In genomic region chr20:44384423-44385027, GRCh38 we compare ENCODE assay signal across 8 cellular contexts. TPM values are rescaled to one million over a fixed set of nuclear protein-coding genes. Genes with fewer than 3 reads are reported as not detected.
DNase-seq lines count a peak whose midpoint lies in the region; ATAC-seq and TF ChIP-seq lines count a peak whose summit lies in the region.

No MANE protein-coding gene starts in this region.

- no peak overlapping the region for H3K9ac ChIP-seq in neural progenitor cell

- peak; percentile 43 to 85 (median 78) for TF ChIP-seq CTCF in Peyer's patch (IDR thresholded peaks at IDR 0.05)
- TF ChIP-seq CTCF in fibroblast of mammary gland (conservative IDR thresholded peaks at IDR 0.05; ENCODE audit: control insufficient read depth, insufficient read depth, low read depth, low read length) = peak; percentile 93
- TF ChIP-seq CTCF in neural progenitor cell (IDR thresholded peaks at IDR 0.05) = peak; percentile 96

- no peak for TF ChIP-seq POLR2A in Peyer's patch (IDR thresholded peaks at IDR 0.05)
- no peak for TF ChIP-seq POLR2A in GM18505 (IDR thresholded peaks at IDR 0.05; ENCODE audit: borderline replicate concordance, extremely low read depth, insufficient read depth, insufficient read length)

- H3F3A ChIP-seq in neural progenitor cell (ENCODE audit: low read depth) = peaks cover 4% of the 10 kb centered on the region

- peaks cover 9% of the 10 kb centered on the region for H3K4me1 Mint-ChIP-seq in activated T-cell treated with anti-CD3 and anti-CD28 coated beads, Interleukin-2, amount 50 U/mL, for 4 hours (ENCODE audit: low read depth)
- H3K4me1 Mint-ChIP-seq in neural progenitor cell = peaks cover 4% of the 10 kb centered on the region

- DNase-seq in EH (ENCODE audit: low read depth) (peak; percentile 61), Peyer's patch (peak; percentile 86 to 95 (median 89)), fibroblast of mammary gland (ENCODE audit: low read depth) (peak; percentile 66), neural progenitor cell (ENCODE audit: low spot score) (peak; percentile 85), superior temporal gyrus (ENCODE audit: extremely low spot score) (peak; percentile 88)
- DNase-seq in Jurkat, Clone E6-1 (ENCODE audit: low read depth, low spot score) = peak; percentile 67
- DNase-seq in activated T-cell treated with anti-CD3 and anti-CD28 coated beads, Interleukin-2, amount 50 U/mL, for 4 hours = peak; percentile 85

- H4K20me1 ChIP-seq in neural progenitor cell (ENCODE audit: low read depth) = no peaks in the 10 kb centered on the region

- H3K27ac ChIP-seq in Peyer's patch (peak overlapping the region in 1 of 4 donors; percentile 29), neural progenitor cell (no peak overlapping the region)

- H3K36me3 Mint-ChIP-seq in activated T-cell treated with anti-CD3 and anti-CD28 coated beads, Interleukin-2, amount 50 U/mL, for 4 hours (ENCODE audit: insufficient read depth) = no peaks in the 10 kb centered on the region
- no peaks in the 10 kb centered on the region for H3K36me3 Mint-ChIP-seq in neural progenitor cell

- no peak overlapping the region for H3K4me2 ChIP-seq in neural progenitor cell

- peaks cover 19% of the 10 kb centered on the region for H3K27me3 Mint-ChIP-seq in activated T-cell treated with anti-CD3 and anti-CD28 coated beads, Interleukin-2, amount 50 U/mL, for 4 hours (ENCODE audit: low read depth)
- peaks cover 10% of the 10 kb centered on the region for H3K27me3 Mint-ChIP-seq in neural progenitor cell (ENCODE audit: insufficient read depth, low read depth)

- no peaks in the 10 kb centered on the region for H3K79me2 ChIP-seq in neural progenitor cell (ENCODE audit: low read depth)

- H3K27ac Mint-ChIP-seq in neural progenitor cell = no peak overlapping the region

- H3K9me3 Mint-ChIP-seq in activated T-cell treated with anti-CD3 and anti-CD28 coated beads, Interleukin-2, amount 50 U/mL, for 4 hours = no peaks in the 10 kb centered on the region
- no peaks in the 10 kb centered on the region for H3K9me3 Mint-ChIP-seq in neural progenitor cell

- no peak overlapping the region for H3K4me3 ChIP-seq in Jurkat, Clone E6-1 (ENCODE audit: low read length)
- H3K4me3 ChIP-seq in Peyer's patch (no peak overlapping the region), fibroblast of mammary gland (ENCODE audit: control insufficient read depth, low read depth, low read length) (no peak overlapping the region), neural progenitor cell (no peak overlapping the region)

- no peak overlapping the region for H2AFZ ChIP-seq in neural progenitor cell (replicated peaks)

- peaks cover 0 to 23% (median 0%) of the 10 kb centered on the region in 4 donors for H3K4me1 ChIP-seq in Peyer's patch
- H3K4me1 ChIP-seq in neural progenitor cell = no peaks in the 10 kb centered on the region

- H3K9me3 ChIP-seq in Peyer's patch (no peaks in the 10 kb centered on the region), neural progenitor cell (ENCODE audit: low read depth) (no peaks in the 10 kb centered on the region)

- H3K36me3 ChIP-seq in Peyer's patch (peaks cover 0 to 11% (median 0%) of the 10 kb centered on the region in 3 donors), neural progenitor cell (no peaks in the 10 kb centered on the region)

- H3K4me3 Mint-ChIP-seq in activated T-cell treated with anti-CD3 and anti-CD28 coated beads, Interleukin-2, amount 50 U/mL, for 4 hours = no peak overlapping the region
- H3K4me3 Mint-ChIP-seq in neural progenitor cell = no peak overlapping the region

- H3K27me3 ChIP-seq in Peyer's patch (no peaks in the 10 kb centered on the region), neural progenitor cell (no peaks in the 10 kb centered on the region)

- peak; percentile 63 to 72 for ATAC-seq in activated T-cell treated with anti-CD3 and anti-CD28 coated beads, Interleukin-2, amount 50 U/mL, for 4 hours
- ATAC-seq in GM18505 (IDR thresholded peaks at IDR 0.05; ENCODE audit: unreplicated experiment) = no peak

RNA-seq across cellular contexts. Expression of gene HNF4A, which starts 29.0 kb away (rescaled TPM):
- polyA plus RNA-seq in Jurkat, Clone E6-1 (2012; ENCODE audit: insufficient read depth, insufficient read length) = not detected
- total RNA-seq in Peyer's patch (100 to 1,000 TPM in 3 of 4 donors, 10 to 100 TPM in 1; 76.7 to 346 (median 308) TPM), neural progenitor cell (ENCODE audit: low replicate concordance) (0.68 and 1.6 TPM in 2 replicates)
- total RNA-seq in activated T-cell treated with anti-CD3 and anti-CD28 coated beads, Interleukin-2, amount 50 U/mL, for 4 hours = under 1 TPM; 0.11 to 0.27 (median 0.18) TPM

RNA-seq across cellular contexts. Expression of gene R3HDML, which starts 47.7 kb away (rescaled TPM):
- not detected for polyA plus RNA-seq in Jurkat, Clone E6-1 (2012; ENCODE audit: insufficient read depth, insufficient read length)
- total RNA-seq in Peyer's patch (not detected), neural progenitor cell (ENCODE audit: low replicate concordance) (not detected in 2 replicates)
- total RNA-seq in activated T-cell treated with anti-CD3 and anti-CD28 coated beads, Interleukin-2, amount 50 U/mL, for 4 hours = not detected

Comparison
In these comparisons a context has a peak if more than half of its experiments do, and no peak if none do; other contexts are left out.
1. RNA of gene HNF4A, which starts 29.0 kb away (total RNA-seq): 76.7 to 346 TPM in Peyer's patch; 0.68 to 1.6 TPM in neural progenitor cell and 0.11 to 0.27 TPM in activated T-cell treated with anti-CD3 and anti-CD28 coated beads, Interleukin-2, amount 50 U/mL, for 4 hours; every median in the first group is over 10 times any median in the second.
2. Peak in every context shown above with its lines, with median percentiles within 50 percentile points of each other: DNase-seq and CTCF ChIP-seq.